ENCODE assay signal across 9 cellular contexts in genomic region chr7:118149394-118149793, GRCh38.
"Had no signal": no experiment of that assay in that cellular context is flagged by ENCODE, and none has a peak within 500 bp of the region (broad histone marks: within the 10 kb centered on the region; RNA-seq: fewer than 3 reads in every experiment).

No MANE protein-coding gene starts in this region.

- H2AFZ ChIP-seq: GM23338 had no signal

- DNase-seq: H9, HFFc6, KBM-7 had no signal

- ATAC-seq: GM23338, HCT116 had no signal

- FAIRE-seq: H1, H54, HTR-8/SVneo had no signal

- H3K27ac ChIP-seq: KMS-11 had no signal

- H3K9ac ChIP-seq: KMS-11 had no signal

- H3K4me2 ChIP-seq: GM23338, KMS-11 had no signal

- H3K4me3 ChIP-seq: GM23338 had no signal
